ENCODE assay signal across 14 cellular contexts in the genomic region with DNA sequence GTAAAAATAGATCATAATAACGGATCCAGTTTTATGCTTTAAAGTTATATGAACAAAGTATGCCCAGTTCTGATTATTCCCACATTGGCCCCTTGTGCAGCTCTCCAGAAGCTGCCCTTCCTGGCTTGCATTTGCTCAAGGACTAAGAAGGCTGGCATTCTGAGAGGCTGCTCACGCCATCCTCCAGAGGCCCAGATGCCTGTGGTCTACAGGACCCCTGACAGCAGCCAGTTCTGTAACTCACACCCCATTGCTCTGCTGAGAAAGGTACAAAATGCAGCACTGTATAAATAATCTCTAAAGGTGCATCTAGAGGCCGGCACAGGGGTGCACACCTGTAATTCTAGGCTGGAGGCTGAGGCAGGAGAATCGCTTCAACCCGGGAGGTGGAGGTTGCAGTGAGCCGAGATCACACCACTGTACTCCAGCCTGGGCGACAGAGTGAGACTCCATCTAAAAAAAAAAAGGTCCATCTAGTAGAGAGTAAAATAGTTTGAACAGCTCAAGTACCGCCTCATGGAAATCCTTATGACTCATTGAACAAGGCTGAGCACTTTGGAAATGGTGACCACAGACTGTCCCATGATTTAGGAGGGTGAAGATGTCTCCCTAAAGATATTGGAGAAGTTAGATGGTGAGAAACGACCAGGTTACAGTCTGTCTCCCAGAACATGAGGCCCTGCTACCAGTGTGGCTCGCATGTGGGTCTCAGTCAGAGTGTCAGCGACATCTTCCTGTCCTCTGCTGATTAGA. TPM values are rescaled to one million over a fixed set of nuclear protein-coding genes. Genes with fewer than 3 reads are reported as not detected.
DNase-seq lines count a peak whose midpoint lies in the region; ATAC-seq and TF ChIP-seq lines count a peak whose summit lies in the region.
"Had no signal": no experiment of that assay in that cellular context is flagged by ENCODE, and none has a peak within 500 bp of the region (broad histone marks: within the 10 kb centered on the region; RNA-seq: fewer than 3 reads in every experiment).

No MANE protein-coding gene starts in this region.

- peak; percentile 75 for DNase-seq in AG20443 (ENCODE audit: low spot score)
- peak; percentile 65 for DNase-seq in fibroblast of mammary gland (ENCODE audit: low read depth)
- DNase-seq in psoas muscle: no peak
- DNase-seq in KBM-7: no peak
- DNase-seq in iPS-NIHi7 (ENCODE audit: extremely low spot score): no peak
- DNase-seq in esophagus squamous epithelium (lab: John Stamatoyannopoulos, UW): no peak
- DNase-seq: activated CD4-positive, alpha-beta memory T cell treated with anti-CD3 and anti-CD28 coated beads for 36 hours; NCI-H1930; stimulated activated CD4-positive, alpha-beta T cell treated with anti-CD3 and anti-CD28 coated beads, Interleukin-1b, Interleukin-23, amount 100 ng/mL, for 48 hours; T-helper 17 cell had no signal

- H3K27ac ChIP-seq in psoas muscle: peak overlapping the region; percentile 27
- H3K27ac ChIP-seq in esophagus squamous epithelium: peak overlapping the region in 1 of 4 donors; percentile 26
- H3K27ac ChIP-seq: BLaER1 had no signal

- TF ChIP-seq CTCF in Loucy (conservative IDR thresholded peaks at IDR 0.05; ENCODE audit: low read length) (no peak), fibroblast of mammary gland (conservative IDR thresholded peaks at IDR 0.05; ENCODE audit: control insufficient read depth, insufficient read depth, low read depth, low read length) (no peak), psoas muscle (IDR thresholded peaks at IDR 0.05) (no peak), esophagus squamous epithelium (IDR thresholded peaks at IDR 0.05) (no peak)

- H3K4me1 ChIP-seq in Loucy (ENCODE audit: insufficient read depth, low read length, poor library complexity, severe bottlenecking) (peaks cover 41% of the 10 kb centered on the region), psoas muscle (peaks cover 6% of the 10 kb centered on the region), esophagus squamous epithelium (peaks cover 0 to 8% (median 0%) of the 10 kb centered on the region in 3 donors)
- H3K4me1 ChIP-seq: BLaER1 had no signal

- no peak for TF ChIP-seq POLR2A in esophagus squamous epithelium (IDR thresholded peaks at IDR 0.05)

- no peak overlapping the region for H3K4me2 ChIP-seq in Loucy (ENCODE audit: low read depth, low read length, poor library complexity, severe bottlenecking)
- H3K4me2 ChIP-seq: BLaER1 had no signal

- no peaks in the 10 kb centered on the region; the same call in 1 of the 2 replicates for H3F3A ChIP-seq in Loucy (ENCODE audit: low read depth)

- no peaks in the 10 kb centered on the region for H3K9me2 ChIP-seq in Loucy (replicated peaks; ENCODE audit: low read depth, low read length)

- WGBS in psoas muscle, 3 donors: 71 to 81% (median 73%) methylated on average over 11 of the region's 11 CpGs
- WGBS in esophagus squamous epithelium, 2 donors: 80 to 84% methylated on average over 11 of the region's 11 CpGs

- H4K20me1 ChIP-seq in Loucy (ENCODE audit: insufficient read depth, low read length, poor library complexity, severe bottlenecking): no peaks in the 10 kb centered on the region
- H4K20me1 ChIP-seq: BLaER1 had no signal

- H3K27me3 ChIP-seq in Loucy (ENCODE audit: insufficient read depth, low read length, poor library complexity, severe bottlenecking): no peaks in the 10 kb centered on the region
- H3K27me3 ChIP-seq in psoas muscle (ENCODE audit: insufficient read depth in 3 of 3, low read length in 2 of 3): no peaks in the 10 kb centered on the region
- H3K27me3 ChIP-seq in esophagus squamous epithelium: no peaks in the 10 kb centered on the region
- H3K27me3 ChIP-seq: BLaER1 had no signal

- no peak overlapping the region for H3K9ac ChIP-seq in Loucy (ENCODE audit: low read depth, low read length, poor library complexity, severe bottlenecking)
- H3K9ac ChIP-seq: BLaER1 had no signal

- no peaks in the 10 kb centered on the region for H3K9me3 ChIP-seq in Loucy (ENCODE audit: insufficient read depth, low read depth, low read length)
- no peaks in the 10 kb centered on the region for H3K9me3 ChIP-seq in psoas muscle
- no peaks in the 10 kb centered on the region for H3K9me3 ChIP-seq in esophagus squamous epithelium

- no peak overlapping the region for H3K4me3 ChIP-seq in Loucy (ENCODE audit: low read length, poor library complexity, severe bottlenecking)
- no peak overlapping the region for H3K4me3 ChIP-seq in fibroblast of mammary gland (ENCODE audit: control insufficient read depth, low read depth, low read length)
- H3K4me3 ChIP-seq in psoas muscle: no peak overlapping the region
- no peak overlapping the region for H3K4me3 ChIP-seq in esophagus squamous epithelium
- H3K4me3 ChIP-seq: BLaER1 had no signal

- in situ Hi-C loops in KBM-7 (cut with MboI; ENCODE audit: low pct_unique_long_range_greater_than_20kb, low sequenced_read_pairs): no loop called here

- H2AFZ ChIP-seq in Loucy (ENCODE audit: low read length): peak overlapping the region; percentile 51; the same call in 1 of the 2 replicates

- intact Hi-C loops in psoas muscle (cut with DNase I) (no loop called here), esophagus squamous epithelium (cut with DNase I) (no loop called here)

- H3K36me3 ChIP-seq in Loucy (ENCODE audit: insufficient read depth, low read length): no peaks in the 10 kb centered on the region
- H3K36me3 ChIP-seq in psoas muscle (ENCODE audit: insufficient read depth in 1 of 2, low read depth in 1 of 2): peaks cover 0 to 23% of the 10 kb centered on the region in 2 donors
- peaks cover 0 to 94% (median 4%) of the 10 kb centered on the region in 3 donors for H3K36me3 ChIP-seq in esophagus squamous epithelium
- H3K36me3 ChIP-seq: BLaER1 had no signal

- H3K79me2 ChIP-seq in Loucy (ENCODE audit: insufficient read depth, low read length): no peaks in the 10 kb centered on the region

- ATAC-seq in psoas muscle (peak; percentile 71 to 92 (median 80)), HG02763 (IDR thresholded peaks at IDR 0.05; ENCODE audit: unreplicated experiment) (no peak)
- ATAC-seq: stimulated activated effector memory CD8-positive, alpha-beta T cell treated with anti-CD3 and anti-CD28 coated beads, Interleukin-12 subunit alpha, Interleukin-12 subunit beta, amount 100 ng/mL, for 72 hours; T-helper 17 cell had no signal

RNA-seq across cellular contexts. Expression of a gene that starts 56.2 kb away (rescaled TPM):
- total RNA-seq in psoas muscle: 10 to 100 TPM; 17.5 to 68.2 (median 38.0) TPM
- 10 to 100 TPM in 1 of 3 donors, 1 to 10 TPM in 2; 7.7 to 13.9 (median 8.8) TPM for polyA plus RNA-seq in psoas muscle
- 10 to 100 TPM; 34.3 to 64.8 (median 47.7) TPM for total RNA-seq in esophagus squamous epithelium

Comparison
In these comparisons a context has a peak if more than half of its experiments do, and no peak if none do; other contexts are left out.
1. DNase-seq: peak in AG20443 (single experiment) and fibroblast of mammary gland (single experiment); none in psoas muscle (0 of 2), KBM-7 (single experiment), iPS-NIHi7 (single experiment) and esophagus squamous epithelium (single experiment).